In genomic region chr2:109247812-109248211, GRCh38 we compare ENCODE assay signal across 18 cellular contexts.
A peak's percentile ranks its signal among the peaks of the same experiment; 100 is the strongest.
DNase-seq lines count a peak whose midpoint lies in the region; TF ChIP-seq lines count a peak whose summit lies in the region.
"Had no signal": no experiment of that assay in that cellular context is flagged by ENCODE, and none has a peak within 500 bp of the region (broad histone marks: within the 10 kb centered on the region; RNA-seq: fewer than 3 reads in every experiment).

No MANE protein-coding gene starts in this region.

- H3K4me1 ChIP-seq in BLaER1 treated with 17β-estradiol and CSF1 and Interleukin-3, amounts not matched to agents 10 nM and 100 nM: peaks cover 55 to 83% (median 75%) of the 10 kb centered on the region in 10 experiments
- H3K4me1 ChIP-seq in ascending aorta (peaks cover 11 to 49% of the 10 kb centered on the region in 2 donors), parathyroid adenoma (peaks cover 9% of the 10 kb centered on the region)
- H3K4me1 ChIP-seq: foreskin keratinocyte had no signal

- H3K4me3 ChIP-seq in BLaER1 treated with 17β-estradiol and CSF1 and Interleukin-3, amounts not matched to agents 10 nM and 100 nM: no peak overlapping the region
- no peak overlapping the region for H3K4me3 ChIP-seq in ascending aorta
- H3K4me3 ChIP-seq in parathyroid adenoma (ENCODE audit: low read depth, low read length): no peak overlapping the region

- DNase-seq in ascending aorta (ENCODE audit: low spot score in 2 of 2): peak in 1 of 2 donors; percentile 65
- peak; percentile 66 for DNase-seq in cardiac septum (ENCODE audit: low spot score)
- DNase-seq in NOMO-1 treated with DMSO at 0.1 percent for 48 hours (lab: John Stamatoyannopoulos, UW; ENCODE audit: unreplicated experiment): no peak
- DNase-seq in GM10266 (ENCODE audit: extremely low spot score): no peak
- no peak for DNase-seq in retina
- no peak for DNase-seq in GM19238 (ENCODE audit: insufficient read length, low spot score)
- DNase-seq: activated CD4-positive, CD25-positive, alpha-beta regulatory T cell; Calu3; effector memory CD8-positive, alpha-beta T cell; foreskin keratinocyte; KG1; NCI-H1048; NCI-H2081 treated with DMSO at 0.1 percent for 48 hours; NCI-H524 treated with DMSO at 0.1 percent for 48 hours; PC-3; stimulated activated CD4-positive, alpha-beta T cell treated with anti-CD3 and anti-CD28 coated beads, Interleukin-2, amount 100 ng/mL, for 48 hours had no signal

- peaks cover 0 to 5% (median 0%) of the 10 kb centered on the region in 11 experiments; a peak in 1 of 22 replicates for H3K9me3 ChIP-seq in BLaER1 treated with 17β-estradiol and CSF1 and Interleukin-3, amounts not matched to agents 10 nM and 100 nM (replicated peaks in 1 of 11)
- H3K9me3 ChIP-seq in ascending aorta (no peaks in the 10 kb centered on the region), parathyroid adenoma (ENCODE audit: control insufficient read depth, low read length) (no peaks in the 10 kb centered on the region)

- intact Hi-C loops in ascending aorta (cut with DNase I) (loop anchor here (5.0 kb wide), 1 partner anchor 36 kb away; no protein-coding TSS in a partner anchor), cardiac septum (cut with DNase I) (no loop called here)

- no peaks in the 10 kb centered on the region for H3K36me3 ChIP-seq in BLaER1 treated with 17β-estradiol and CSF1 and Interleukin-3, amounts not matched to agents 10 nM and 100 nM
- H3K36me3 ChIP-seq in ascending aorta (no peaks in the 10 kb centered on the region), parathyroid adenoma (ENCODE audit: control insufficient read depth, insufficient read depth, low read length) (no peaks in the 10 kb centered on the region)

- H3K27ac ChIP-seq in BLaER1 treated with 17β-estradiol and CSF1 and Interleukin-3, amounts not matched to agents 10 nM and 100 nM: peak overlapping the region in 7 of 11 experiments; percentile 23 to 55 (median 33); a peak in 11 of 22 replicates
- H3K27ac ChIP-seq in ascending aorta (peak overlapping the region; percentile 53 to 95), parathyroid adenoma (no peak overlapping the region)
- H3K27ac ChIP-seq: foreskin keratinocyte had no signal

- no peaks in the 10 kb centered on the region for H3K27me3 ChIP-seq in BLaER1 treated with 17β-estradiol and CSF1 and Interleukin-3, amounts not matched to agents 10 nM and 100 nM
- H3K27me3 ChIP-seq in ascending aorta: no peaks in the 10 kb centered on the region
- no peaks in the 10 kb centered on the region for H3K27me3 ChIP-seq in parathyroid adenoma (ENCODE audit: control insufficient read depth, insufficient read depth, low read length)

- peak overlapping the region; percentile 36 to 93 (median 61); a peak in 21 of 22 replicates for H3K4me2 ChIP-seq in BLaER1 treated with 17β-estradiol and CSF1 and Interleukin-3, amounts not matched to agents 10 nM and 100 nM
- no peak overlapping the region for H3K4me2 ChIP-seq in parathyroid adenoma (ENCODE audit: low read length)

- H3K9ac ChIP-seq in BLaER1 treated with 17β-estradiol and CSF1 and Interleukin-3, amounts not matched to agents 10 nM and 100 nM: no peak overlapping the region
- H3K9ac ChIP-seq in parathyroid adenoma: no peak overlapping the region

- TF ChIP-seq CTCF in ascending aorta (IDR thresholded peaks at IDR 0.05) (no peak), parathyroid adenoma (IDR thresholded peaks at IDR 0.05) (no peak), GM10266 (IDR thresholded peaks at IDR 0.05; ENCODE audit: control insufficient read depth, insufficient read depth, low read depth, missing control alignments) (no peak)

- H3K79me2 ChIP-seq in parathyroid adenoma: no peaks in the 10 kb centered on the region

- peaks cover 0 to 24% (median 0%) of the 10 kb centered on the region in 11 experiments; a peak in 3 of 22 replicates for H4K20me1 ChIP-seq in BLaER1 treated with 17β-estradiol and CSF1 and Interleukin-3, amounts not matched to agents 10 nM and 100 nM

- peak overlapping the region; percentile 8 for H2AFZ ChIP-seq in parathyroid adenoma
